In genomic region chr2:29165362-29166236, GRCh38 we compare ENCODE assay signal across 11 cellular contexts. TPM values are rescaled to one million over a fixed set of nuclear protein-coding genes. Genes with fewer than 3 reads are reported as not detected.
DNase-seq lines count a peak whose midpoint lies in the region; ATAC-seq and TF ChIP-seq lines count a peak whose summit lies in the region.
"Had no signal": no experiment of that assay in that cellular context is flagged by ENCODE, and none has a peak within 500 bp of the region (broad histone marks: within the 10 kb centered on the region; RNA-seq: fewer than 3 reads in every experiment).

No MANE protein-coding gene starts in this region.

- no peaks in the 10 kb centered on the region for H3K27me3 Mint-ChIP-seq in Calu3 (ENCODE audit: unreplicated experiment)
- H3K27me3 Mint-ChIP-seq in chondrocyte (ENCODE audit: low read depth) = no peaks in the 10 kb centered on the region
- H3K27me3 Mint-ChIP-seq in activated CD8-positive, alpha-beta memory T cell treated with anti-CD3 and anti-CD28 coated beads, Interleukin-2, amount 10 ng/mL, durations not matched to agents 7 days and 5 days = no peaks in the 10 kb centered on the region

- H3K36me3 ChIP-seq in neural cell (ENCODE audit: insufficient read depth, low read length) (no peaks in the 10 kb centered on the region), body of pancreas (replicated peaks in 1 of 2; ENCODE audit: insufficient read depth in 1 of 2, low read depth in 2 of 2) (peaks cover 0 to 8% of the 10 kb centered on the region in 2 donors)

- peak overlapping the region; percentile 30 for H3K27ac Mint-ChIP-seq in Calu3 (ENCODE audit: unreplicated experiment)
- peak overlapping the region; percentile 34 for H3K27ac Mint-ChIP-seq in chondrocyte (ENCODE audit: unreplicated experiment)
- H3K27ac Mint-ChIP-seq in activated CD8-positive, alpha-beta memory T cell treated with anti-CD3 and anti-CD28 coated beads, Interleukin-2, amount 10 ng/mL, durations not matched to agents 7 days and 5 days = no peak overlapping the region

- DNase-seq in Calu3 (no peak), M059J (ENCODE audit: low read depth) (peak; percentile 73), chondrocyte (ENCODE audit: low spot score) (no peak), NCI-H748 (lab: John Stamatoyannopoulos, UW; ENCODE audit: unreplicated experiment) (no peak), LoVo (ENCODE audit: low spot score) (no peak), body of pancreas (no peak)
- DNase-seq in activated CD8-positive, alpha-beta memory T cell treated with anti-CD3 and anti-CD28 coated beads, Interleukin-2, amount 10 ng/mL, durations not matched to agents 7 days and 5 days = no peak
- DNase-seq: activated CD4-positive, alpha-beta T cell treated with anti-CD3 and anti-CD28 coated beads for 1 hour; hypothalamus had no signal

- H3K27me3 ChIP-seq in neural cell (ENCODE audit: insufficient read depth, low read depth, low read length) (no peaks in the 10 kb centered on the region), body of pancreas (no peaks in the 10 kb centered on the region)

- peaks cover 4% of the 10 kb centered on the region for H3F3A ChIP-seq in neural cell (ENCODE audit: insufficient read depth, low read length, poor library complexity, severe bottlenecking)

- peak overlapping the region; percentile 44 for H3K4me3 ChIP-seq in neural cell (ENCODE audit: low read length)
- no peak overlapping the region for H3K4me3 ChIP-seq in body of pancreas

- no peaks in the 10 kb centered on the region for H3K9me2 ChIP-seq in neural cell (ENCODE audit: insufficient read depth, low read length)

- H3K27ac ChIP-seq in neural cell (ENCODE audit: low read length) (peak overlapping the region; percentile 78), body of pancreas (no peak overlapping the region)
- H3K27ac ChIP-seq: parathyroid adenoma had no signal

- H3K79me2 ChIP-seq in neural cell (replicated peaks; ENCODE audit: insufficient read depth, low read length) = no peaks in the 10 kb centered on the region
- H3K79me2 ChIP-seq: parathyroid adenoma had no signal

- no peaks in the 10 kb centered on the region for H3K4me1 ChIP-seq in body of pancreas
- H3K4me1 ChIP-seq: parathyroid adenoma had no signal

- peak overlapping the region; percentile 18 for H3K9ac ChIP-seq in neural cell (ENCODE audit: low read length)
- H3K9ac ChIP-seq: parathyroid adenoma had no signal

- no peak overlapping the region for H3K4me3 Mint-ChIP-seq in Calu3 (ENCODE audit: low read depth, unreplicated experiment)
- no peak overlapping the region for H3K4me3 Mint-ChIP-seq in chondrocyte (ENCODE audit: unreplicated experiment)
- no peak overlapping the region for H3K4me3 Mint-ChIP-seq in activated CD8-positive, alpha-beta memory T cell treated with anti-CD3 and anti-CD28 coated beads, Interleukin-2, amount 10 ng/mL, durations not matched to agents 7 days and 5 days

- H3K9me3 Mint-ChIP-seq in Calu3 (ENCODE audit: low read depth, unreplicated experiment) = no peaks in the 10 kb centered on the region
- peaks cover 3% of the 10 kb centered on the region for H3K9me3 Mint-ChIP-seq in chondrocyte (ENCODE audit: low read depth)
- no peaks in the 10 kb centered on the region for H3K9me3 Mint-ChIP-seq in activated CD8-positive, alpha-beta memory T cell treated with anti-CD3 and anti-CD28 coated beads, Interleukin-2, amount 10 ng/mL, durations not matched to agents 7 days and 5 days (ENCODE audit: low read depth)

- BruUV-seq in Calu3 (replicated peaks; lab: Mats Ljungman, UMichigan) = no TSS peak

- TF ChIP-seq EP300 in neural cell (conservative IDR thresholded peaks at IDR 0.05; ENCODE audit: poor library complexity, severe bottlenecking) = peak; percentile 84

- H3K4me2 ChIP-seq in neural cell (ENCODE audit: low read length) = peak overlapping the region; percentile 41

- intact Hi-C loops in Calu3 (cut with micrococcal nuclease; ENCODE audit: unreplicated experiment) = loop anchor here (5.0 kb wide), 1 partner anchor 33 kb away; no protein-coding TSS in a partner anchor
- intact Hi-C loops in body of pancreas (cut with DNase I) = no loop called here

- TF ChIP-seq CTCF in Calu3 (IDR thresholded peaks at IDR 0.05; ENCODE audit: unreplicated experiment) (no peak), chondrocyte (IDR thresholded peaks at IDR 0.05) (no peak), neural cell (IDR thresholded peaks at IDR 0.05; ENCODE audit: poor library complexity, severe bottlenecking) (no peak), body of pancreas (IDR thresholded peaks at IDR 0.05) (no peak)

- H3K36me3 Mint-ChIP-seq in Calu3 (ENCODE audit: insufficient read depth, unreplicated experiment) = peaks cover 91% of the 10 kb centered on the region
- peaks cover 13% of the 10 kb centered on the region for H3K36me3 Mint-ChIP-seq in chondrocyte (ENCODE audit: low read depth)
- peaks cover 19% of the 10 kb centered on the region for H3K36me3 Mint-ChIP-seq in activated CD8-positive, alpha-beta memory T cell treated with anti-CD3 and anti-CD28 coated beads, Interleukin-2, amount 10 ng/mL, durations not matched to agents 7 days and 5 days

- no peak for TF ChIP-seq RAD21 in neural cell (conservative IDR thresholded peaks at IDR 0.05)

- H4K20me1 ChIP-seq in neural cell (ENCODE audit: insufficient read depth) = no peaks in the 10 kb centered on the region

- TF ChIP-seq POLR2A in body of pancreas (IDR thresholded peaks at IDR 0.05) = no peak

- H3K4me1 Mint-ChIP-seq in Calu3 (ENCODE audit: low read depth, unreplicated experiment) (peaks cover 31% of the 10 kb centered on the region), chondrocyte (ENCODE audit: low read depth) (peaks cover 15% of the 10 kb centered on the region)
- no peaks in the 10 kb centered on the region for H3K4me1 Mint-ChIP-seq in activated CD8-positive, alpha-beta memory T cell treated with anti-CD3 and anti-CD28 coated beads, Interleukin-2, amount 10 ng/mL, durations not matched to agents 7 days and 5 days

- CTCF ChIA-PET in Calu3 (lab: Charles Lee) = interaction anchor here (0.8 kb wide), 1 partner anchor 12 kb away, joined by 3 read pairs; no protein-coding TSS in a partner anchor
- CTCF ChIA-PET in activated CD8-positive, alpha-beta memory T cell treated with anti-CD3 and anti-CD28 coated beads, Interleukin-2, amount 10 ng/mL, durations not matched to agents 7 days and 5 days (lab: Charles Lee) = no interaction called here

- 52 to 57% methylated on average over 8 of the region's 8 CpGs for WGBS in body of pancreas, 2 donors

- ATAC-seq in activated CD8-positive, alpha-beta memory T cell treated with anti-CD3 and anti-CD28 coated beads, Interleukin-2, amount 10 ng/mL, durations not matched to agents 7 days and 5 days = no peak
- no peak for ATAC-seq in body of pancreas

- H2AFZ ChIP-seq in neural cell (ENCODE audit: low read depth, low read length) = no peak overlapping the region
- H2AFZ ChIP-seq: parathyroid adenoma had no signal

- no peaks in the 10 kb centered on the region for H3K9me3 ChIP-seq in neural cell (ENCODE audit: low read length)
- no peaks in the 10 kb centered on the region for H3K9me3 ChIP-seq in body of pancreas

TF ChIP-seq in neural cell, 6 proteins besides CTCF, POLR2A, EP300 and RAD21:
- TF ChIP-seq POLR2AphosphoS5 (IDR thresholded peaks at IDR 0.05) (peak; percentile 55), SMC3 (conservative IDR thresholded peaks at IDR 0.05; ENCODE audit: poor library complexity) (no peak), REST (IDR thresholded peaks at IDR 0.05; ENCODE audit: borderline replicate concordance) (no peak), TAF1 (IDR thresholded peaks at IDR 0.05; ENCODE audit: low read depth) (no peak), MXI1 (conservative IDR thresholded peaks at IDR 0.05; ENCODE audit: poor library complexity, severe bottlenecking) (no peak), EZH2 (IDR thresholded peaks at IDR 0.05; ENCODE audit: borderline replicate concordance, insufficient read depth, low read length, poor library complexity, severe bottlenecking) (no peak)
TF ChIP-seq in neural cell: peak in this region for 1.

RNA-seq across cellular contexts. Expression of gene CLIP4, which starts 50.4 kb away (rescaled TPM):
- total RNA-seq in Calu3 (2022) = 136 and 184 TPM in 2 replicates
- total RNA-seq in M059J (2014; rRNA removed; shearing (Covaris generic)) = 10.8 and 15.9 TPM in 2 replicates
- 27.7 to 35.6 TPM (median 30.1 TPM) in 3 replicates for total RNA-seq in chondrocyte
- 9.4 and 10.2 TPM in 2 replicates for polyA plus RNA-seq in neural cell
- polyA minus RNA-seq in neural cell = 25.7 and 26.5 TPM in 2 replicates
- total RNA-seq in activated CD8-positive, alpha-beta memory T cell treated with anti-CD3 and anti-CD28 coated beads, Interleukin-2, amount 10 ng/mL, durations not matched to agents 7 days and 5 days = 10 to 100 TPM; 27.6 to 36.7 TPM
- 10 to 100 TPM; 17.5 to 19.7 TPM for total RNA-seq in body of pancreas
